In the genomic region with DNA sequence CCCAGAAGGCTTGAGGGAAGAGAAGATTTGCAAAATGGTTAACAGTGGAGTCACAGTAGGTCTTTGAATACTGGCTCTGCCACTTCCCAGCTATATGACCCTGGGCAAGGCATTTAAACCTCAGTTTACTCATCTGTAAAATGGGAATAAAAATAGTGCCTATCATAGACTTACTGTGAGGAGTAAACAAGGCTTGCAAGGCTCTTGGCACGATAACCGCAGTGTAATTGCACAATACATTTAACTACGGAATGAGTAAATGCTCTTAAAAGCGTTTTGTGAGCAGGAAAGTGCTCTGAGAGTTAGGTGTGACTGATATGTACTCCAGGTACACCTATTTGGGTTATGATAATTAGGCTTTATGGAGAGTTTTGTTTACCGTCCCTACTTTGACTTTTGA, we compare ENCODE assay signal across 33 cellular contexts. TPM values are rescaled to one million over a fixed set of nuclear protein-coding genes. Genes with fewer than 3 reads are reported as not detected.
DNase-seq lines count a peak whose midpoint lies in the region; ATAC-seq, FAIRE-seq and TF ChIP-seq lines count a peak whose summit lies in the region.
"Had no signal": no experiment of that assay in that cellular context is flagged by ENCODE, and none has a peak within 500 bp of the region (broad histone marks: within the 10 kb centered on the region; RNA-seq: fewer than 3 reads in every experiment).

No MANE protein-coding gene starts in this region.

- H3K4me3 ChIP-seq in LNCaP clone FGC (ENCODE audit: low read depth, low read length) = no peak overlapping the region
- H3K4me3 ChIP-seq in bronchial epithelial cell (ENCODE audit: low read depth, low read length) = no peak overlapping the region
- H3K4me3 ChIP-seq in left lung = no peak overlapping the region
- H3K4me3 ChIP-seq in brain microvascular endothelial cell (ENCODE audit: low read depth, low read length) = no peak overlapping the region
- H3K4me3 ChIP-seq: dorsolateral prefrontal cortex, skin epidermis, vagina had no signal

- peak; percentile 82 for ATAC-seq in left lung
- ATAC-seq: natural killer cell treated with Interleukin-12 subunit alpha and Interleukin-12 subunit beta and Interleukin-15 and Interleukin-18, amount 100 ng/mL, for 72 hours; stimulated activated naive CD8-positive, alpha-beta T cell treated with anti-CD3 and anti-CD28 coated beads, Interleukin-15, amount 100 ng/mL, for 72 hours had no signal

- H3K27ac ChIP-seq in left lung = no peak overlapping the region
- no peak overlapping the region for H3K27ac ChIP-seq in brain microvascular endothelial cell
- H3K27ac ChIP-seq: dorsolateral prefrontal cortex, skin epidermis, vagina had no signal

- intact Hi-C loops in left lung (cut with DNase I) = no loop called here

- peaks cover 0 to 4% of the 10 kb centered on the region in 2 donors for H3K9me3 ChIP-seq in left lung
- H3K9me3 ChIP-seq: vagina had no signal

- DNase-seq in LNCaP clone FGC (ENCODE audit: low read depth) (peak; percentile 82), NOMO-1 treated with DMSO at 0.1 percent for 48 hours (lab: John Stamatoyannopoulos, UW; ENCODE audit: unreplicated experiment) (peak; percentile 68), bronchial epithelial cell (ENCODE audit: low read depth) (peak; percentile 49), left lung (no peak), brain microvascular endothelial cell (no peak), NCI-H2227 (lab: John Stamatoyannopoulos, UW; ENCODE audit: unreplicated experiment) (no peak)
- DNase-seq in activated naive CD4-positive, alpha-beta T cell (lab: John Stamatoyannopoulos, UW) = no peak
- DNase-seq in stimulated activated CD4-positive, alpha-beta T cell treated with anti-CD3 and anti-CD28 coated beads, Interleukin-4, amount 100 ng/mL, for 1 hour = no peak
- DNase-seq: activated CD4-positive, alpha-beta T cell treated with anti-CD3 and anti-CD28 coated beads for 4 hours; activated effector memory CD4-positive, alpha-beta T cell treated with Interleukin-2 at 50 U/mL for 16 hours; activated naive CD8-positive, alpha-beta T cell treated with anti-CD3 and anti-CD28 coated beads, Interleukin-2, amount 10 ng/mL, durations not matched to agents 7 days and 5 days; activated T-cell treated with anti-CD3 and anti-CD28 coated beads for 4 hours; C1 segment of cervical spinal cord; COR-L47; DMS79; H7; islet precursor cell; KBM-7; NCI-H1092 treated with DMSO at 0.1 percent for 48 hours; NCI-H1930; NCI-H526; NK-92 treated with Interleukin-12 subunit alpha and Interleukin-12 subunit beta, amount 100 ng/mL, for 24 hours; stimulated activated CD8-positive, alpha-beta memory T cell treated with anti-CD3 and anti-CD28 coated beads, Interleukin-4, amount 100 ng/mL, for 48 hours; stimulated activated naive CD8-positive, alpha-beta T cell treated with anti-CD3 and anti-CD28 coated beads, Interleukin-15, amount 100 ng/mL, for 72 hours; T-helper 2 cell had no signal

- H3K36me3 ChIP-seq in bronchial epithelial cell (ENCODE audit: control insufficient read depth, insufficient read depth, low read length) = no peaks in the 10 kb centered on the region
- H3K36me3 ChIP-seq in left lung = no peaks in the 10 kb centered on the region
- H3K36me3 ChIP-seq in brain microvascular endothelial cell (replicated peaks) = no peaks in the 10 kb centered on the region
- H3K36me3 ChIP-seq: vagina had no signal

- in situ Hi-C loops in brain microvascular endothelial cell (cut with HindIII; ENCODE audit: low pct_ligation_motif_present, low sequenced_read_pairs) = no loop called here

- no peaks in the 10 kb centered on the region for H3K27me3 ChIP-seq in bronchial epithelial cell (ENCODE audit: control insufficient read depth, insufficient read depth, low read length)
- H3K27me3 ChIP-seq in left lung = no peaks in the 10 kb centered on the region
- H3K27me3 ChIP-seq in brain microvascular endothelial cell (replicated peaks) = no peaks in the 10 kb centered on the region
- H3K27me3 ChIP-seq: vagina had no signal

- peaks cover 0 to 10% of the 10 kb centered on the region in 2 donors for H3K4me1 ChIP-seq in left lung

- FAIRE-seq in bronchial epithelial cell (lab: Jason Lieb, UNC) = no peak
- FAIRE-seq: astrocyte, GM18507 had no signal

- TF ChIP-seq CTCF in LNCaP clone FGC (IDR thresholded peaks at IDR 0.05; ENCODE audit: control insufficient read depth, extremely low read depth, insufficient read depth) (no peak), bronchial epithelial cell (IDR thresholded peaks at IDR 0.05; ENCODE audit: insufficient read depth, low read length, severe bottlenecking) (no peak), left lung (IDR thresholded peaks at IDR 0.05) (no peak), brain microvascular endothelial cell (IDR thresholded peaks at IDR 0.05; ENCODE audit: low read depth, low read length, missing control alignments) (no peak)

RNA-seq across cellular contexts. Expression of gene SLC36A3, which starts 8.4 kb away (rescaled TPM):
- not detected in 2 replicates for total RNA-seq in bronchial epithelial cell
- total RNA-seq in left lung = not detected
- total RNA-seq: activated naive CD8-positive, alpha-beta T cell treated with anti-CD3 and anti-CD28 coated beads, Interleukin-2, amount 10 ng/mL, durations not matched to agents 7 days and 5 days; astrocyte; dorsolateral prefrontal cortex; H7; lower leg skin; natural killer cell treated with Interleukin-12 subunit alpha and Interleukin-12 subunit beta and Interleukin-15 and Interleukin-18, amount 100 ng/mL, for 72 hours; osteoblast; vagina had no signal

RNA-seq across cellular contexts. Expression of gene GM2A, which starts 42.2 kb away (rescaled TPM):
- 85.4 and 121 TPM in 2 replicates for total RNA-seq in bronchial epithelial cell
- total RNA-seq in left lung = 10 to 100 TPM; 66.1 to 70.0 TPM

RNA-seq across cellular contexts. Expression of gene SLC36A2, which starts 52.2 kb away (rescaled TPM):
- not detected in 2 replicates for total RNA-seq in bronchial epithelial cell
- total RNA-seq in left lung = not detected
- total RNA-seq: activated naive CD8-positive, alpha-beta T cell treated with anti-CD3 and anti-CD28 coated beads, Interleukin-2, amount 10 ng/mL, durations not matched to agents 7 days and 5 days; astrocyte; dorsolateral prefrontal cortex; H7; natural killer cell treated with Interleukin-12 subunit alpha and Interleukin-12 subunit beta and Interleukin-15 and Interleukin-18, amount 100 ng/mL, for 72 hours; osteoblast; vagina had no signal

Comparison
In these comparisons a context has a peak if more than half of its experiments do, and no peak if none do; other contexts are left out.
1. DNase-seq: peak in LNCaP clone FGC (single experiment), NOMO-1 treated with DMSO at 0.1 percent for 48 hours (single experiment) and bronchial epithelial cell (single experiment); none in left lung (0 of 2), brain microvascular endothelial cell (single experiment), NCI-H2227 (single experiment), activated naive CD4-positive, alpha-beta T cell (0 of 4) and stimulated activated CD4-positive, alpha-beta T cell treated with anti-CD3 and anti-CD28 coated beads, Interleukin-4, amount 100 ng/mL, for 1 hour (single experiment).